In the genomic region with DNA sequence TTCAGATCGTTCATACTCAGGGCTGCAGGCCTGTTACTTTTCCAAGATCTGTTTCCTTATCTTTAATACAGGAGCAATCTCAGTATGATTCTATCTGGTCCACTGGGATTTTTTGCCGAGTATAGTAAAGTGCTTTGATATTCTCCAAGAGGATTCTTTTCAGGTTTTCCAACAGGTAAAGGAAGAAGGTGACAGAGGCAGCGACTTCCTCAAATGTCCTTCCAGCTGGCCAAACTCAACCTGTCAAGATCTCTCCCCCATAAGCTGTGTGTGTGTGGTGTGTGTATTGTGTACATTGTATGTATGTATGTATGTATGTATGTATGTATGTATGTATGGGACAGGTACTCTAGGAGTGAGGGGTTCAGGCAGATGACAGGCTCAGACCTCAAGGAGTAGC, we compare ENCODE assay signal across 8 cellular contexts. TPM values are rescaled to one million over a fixed set of nuclear protein-coding genes. Genes with fewer than 3 reads are reported as not detected.
DNase-seq lines count a peak whose midpoint lies in the region; ATAC-seq and TF ChIP-seq lines count a peak whose summit lies in the region.

No MANE protein-coding gene starts in this region.

- H3K4me2 ChIP-seq in HCT116 (ENCODE audit: low read length): peak overlapping the region; percentile 93
- peak overlapping the region; percentile 88 for H3K4me2 ChIP-seq in hepatocyte

- H3K4me1 Mint-ChIP-seq in activated B cell treated with CpG ODN at 0.5 μM for 24 hours: peaks cover 26% of the 10 kb centered on the region

- peak overlapping the region; percentile 99 for H3K4me3 Mint-ChIP-seq in activated B cell treated with CpG ODN at 0.5 μM for 24 hours

- no TSS peak for BruUV-seq in HCT116 (replicated peaks; lab: Mats Ljungman, UMichigan)

- DNase-seq in HCT116 (ENCODE audit: low read depth, low spot score) (no peak), activated B cell treated with CpG ODN at 0.5 μM for 24 hours (no peak), hepatocyte (ENCODE audit: low spot score) (no peak), erythroblast (lab: John Stamatoyannopoulos, UW) (no peak), kidney tubule cell (ENCODE audit: low spot score) (no peak), ecto neural progenitor cell (ENCODE audit: low spot score) (no peak), DMS79 treated with DMSO at 0.1 percent for 48 hours (lab: John Stamatoyannopoulos, UW) (no peak)

- CTCF ChIA-PET in HCT116 (lab: Charles Lee) (interaction anchor here (1.2 kb wide), 1 partner anchor 30 kb away, joined by 3 read pairs; a partner anchor contains a TSS), activated B cell treated with CpG ODN at 0.5 μM for 24 hours (lab: Charles Lee) (interaction anchor here (0.5 to 2.2 kb wide), 8 partner anchors 17 to 191 kb away, joined by 3 to 10 read pairs (median 6); a partner anchor contains a TSS)

- H3K27me3 ChIP-seq in HCT116 (ENCODE audit: insufficient read depth, low read length): no peaks in the 10 kb centered on the region
- H3K27me3 ChIP-seq in hepatocyte: no peaks in the 10 kb centered on the region

- intact Hi-C loops in HCT116 (cut with micrococcal nuclease): loop anchor here (2.0 kb wide), 2 partner anchors 29 to 39 kb away; no protein-coding TSS in a partner anchor
- intact Hi-C loops in activated B cell treated with CpG ODN at 0.5 μM for 24 hours (cut with micrococcal nuclease): loop anchor here (1.0 to 2.0 kb wide), 4 partner anchors 19 to 695 kb away; a partner anchor contains a TSS

- POLR2A ChIA-PET in HCT116 (lab: Charles Lee): interaction anchor here (0.9 to 1.8 kb wide), 5 partner anchors 10 to 32 kb away, joined by 4 to 20 read pairs (median 6); a partner anchor contains a TSS
- POLR2A ChIA-PET in activated B cell treated with CpG ODN at 0.5 μM for 24 hours (lab: Charles Lee): interaction anchor here (0.5 to 13.9 kb wide), 15 partner anchors 8 to 830 kb away, joined by 3 to 457 read pairs (median 6); a partner anchor contains a TSS

- H3K9me3 ChIP-seq in HCT116 (ENCODE audit: control insufficient read depth in 1 of 2, insufficient read depth in 1 of 2, low read depth in 1 of 2, low read length in 2 of 2) (no peaks in the 10 kb centered on the region), hepatocyte (ENCODE audit: low read depth) (no peaks in the 10 kb centered on the region)

- RAD21 ChIA-PET in HCT116 (lab: Charles Lee; ENCODE audit: low non-redundant PET in 1 of 2, low total read pairs in 2 of 2, uncharacterized antibody in 2 of 2, unreplicated experiment in 2 of 2): interaction anchor here in 1 of 2 experiments (1.0 kb wide), 1 partner anchor 30 kb away, joined by 4 read pairs; a partner anchor contains a TSS

- peak overlapping the region; percentile 95 for H3K27ac Mint-ChIP-seq in activated B cell treated with CpG ODN at 0.5 μM for 24 hours

- TF ChIP-seq POLR2A in HCT116 (IDR thresholded peaks at IDR 0.05; ENCODE audit: borderline replicate concordance, extremely low read depth, insufficient read depth, insufficient read length): no peak
- no peak for TF ChIP-seq POLR2A in erythroblast (IDR thresholded peaks at IDR 0.05; ENCODE audit: low read length)

- no peaks in the 10 kb centered on the region for H4K20me1 ChIP-seq in HCT116 (ENCODE audit: insufficient read depth)
- no peaks in the 10 kb centered on the region for H4K20me1 ChIP-seq in hepatocyte (ENCODE audit: insufficient read depth, poor library complexity, severe bottlenecking)

- WGBS in hepatocyte (ENCODE audit: low lambda C conversion rate, missing lambda C conversion rate): 19% methylated on average over 3 of the region's 3 CpGs

- H3K4me1 ChIP-seq in HCT116 (ENCODE audit: control insufficient read depth in 1 of 2, insufficient read depth in 2 of 2, low read length in 2 of 2) (peaks cover 15 to 35% of the 10 kb centered on the region in 2 experiments; a peak in 3 of 4 replicates), hepatocyte (ENCODE audit: insufficient read depth) (peaks cover 5% of the 10 kb centered on the region)

- no peaks in the 10 kb centered on the region for H3K9me3 Mint-ChIP-seq in activated B cell treated with CpG ODN at 0.5 μM for 24 hours

- peaks cover 2% of the 10 kb centered on the region; the same call in 1 of the 2 replicates for H3K9me2 ChIP-seq in HCT116 (ENCODE audit: insufficient read depth)
- no peaks in the 10 kb centered on the region for H3K9me2 ChIP-seq in hepatocyte (replicated peaks; ENCODE audit: insufficient read depth)

- H3K27ac ChIP-seq in HCT116 (ENCODE audit: low read depth, low read length) (peak overlapping the region; percentile 87; the same call in 1 of the 2 replicates), hepatocyte (peak overlapping the region; percentile 96), skin epidermis (peak overlapping the region in 15 of 21 experiments; percentile 68 to 93 (median 80))

- H2AFZ ChIP-seq in HCT116 (ENCODE audit: low read depth, low read length, poor library complexity, severe bottlenecking): no peak overlapping the region
- peak overlapping the region; percentile 90 for H2AFZ ChIP-seq in hepatocyte

- no peak for TF ChIP-seq RAD21 in HCT116 (IDR thresholded peaks at IDR 0.05; ENCODE audit: low read depth)

- H3K36me3 ChIP-seq in HCT116 (ENCODE audit: control insufficient read depth in 1 of 2, insufficient read depth in 2 of 2, low read length in 2 of 2): peaks cover 6 to 15% of the 10 kb centered on the region in 2 experiments; a peak in 2 of 4 replicates
- no peaks in the 10 kb centered on the region for H3K36me3 ChIP-seq in hepatocyte (replicated peaks; ENCODE audit: insufficient read depth, low read depth)

- H3K27me3 Mint-ChIP-seq in activated B cell treated with CpG ODN at 0.5 μM for 24 hours: no peaks in the 10 kb centered on the region

- H3K9ac ChIP-seq in HCT116 (ENCODE audit: low read length): peak overlapping the region; percentile 87

- peaks cover 32% of the 10 kb centered on the region for H3K36me3 Mint-ChIP-seq in activated B cell treated with CpG ODN at 0.5 μM for 24 hours (ENCODE audit: low read depth)

- TF ChIP-seq CTCF in HCT116 (IDR thresholded peaks at IDR 0.05 in 2 of 3, conservative IDR thresholded peaks at IDR 0.05 in 1 of 3; ENCODE audit: borderline replicate concordance in 1 of 3, insufficient read depth in 1 of 3, low read depth in 2 of 3, low read length in 2 of 3) (no peak), activated B cell treated with CpG ODN at 0.5 μM for 24 hours (IDR thresholded peaks at IDR 0.05) (no peak), hepatocyte (IDR thresholded peaks at IDR 0.05; ENCODE audit: poor library complexity) (no peak)

- H3K4me3 ChIP-seq in HCT116 (replicated peaks in 1 of 2; ENCODE audit: low read depth in 1 of 2, low read length in 2 of 2) (peak overlapping the region; percentile 89 to 96), hepatocyte (peak overlapping the region; percentile 76), skin epidermis (peak overlapping the region; percentile 42 to 80 (median 57))

- ATAC-seq in HCT116 (no peak), activated B cell treated with CpG ODN at 0.5 μM for 24 hours (ENCODE audit: low read depth) (no peak)

- H3K79me2 ChIP-seq in HCT116 (ENCODE audit: insufficient read depth, low read length): peaks cover 31% of the 10 kb centered on the region
- H3K79me2 ChIP-seq in hepatocyte: peaks cover 53% of the 10 kb centered on the region

TF ChIP-seq in HCT116, 20 proteins besides CTCF, POLR2A, EP300 and RAD21 (continues in another document):
- no peak for TF ChIP-seq SP1 (IDR thresholded peaks at IDR 0.05; ENCODE audit: low read depth)
- no peak for TF ChIP-seq YY1 (IDR thresholded peaks at IDR 0.05; ENCODE audit: extremely low read depth, insufficient replicate concordance, low read depth, low read length)
- TF ChIP-seq, protein P1, sequence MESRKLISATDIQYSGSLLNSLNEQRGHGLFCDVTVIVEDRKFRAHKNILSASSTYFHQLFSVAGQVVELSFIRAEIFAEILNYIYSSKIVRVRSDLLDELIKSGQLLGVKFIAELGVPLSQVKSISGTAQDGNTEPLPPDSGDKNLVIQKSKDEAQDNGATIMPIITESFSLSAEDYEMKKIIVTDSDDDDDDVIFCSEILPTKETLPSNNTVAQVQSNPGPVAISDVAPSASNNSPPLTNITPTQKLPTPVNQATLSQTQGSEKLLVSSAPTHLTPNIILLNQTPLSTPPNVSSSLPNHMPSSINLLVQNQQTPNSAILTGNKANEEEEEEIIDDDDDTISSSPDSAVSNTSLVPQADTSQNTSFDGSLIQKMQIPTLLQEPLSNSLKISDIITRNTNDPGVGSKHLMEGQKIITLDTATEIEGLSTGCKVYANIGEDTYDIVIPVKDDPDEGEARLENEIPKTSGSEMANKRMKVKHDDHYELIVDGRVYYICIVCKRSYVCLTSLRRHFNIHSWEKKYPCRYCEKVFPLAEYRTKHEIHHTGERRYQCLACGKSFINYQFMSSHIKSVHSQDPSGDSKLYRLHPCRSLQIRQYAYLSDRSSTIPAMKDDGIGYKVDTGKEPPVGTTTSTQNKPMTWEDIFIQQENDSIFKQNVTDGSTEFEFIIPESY (IDR thresholded peaks at IDR 0.05; ENCODE audit: extremely low read depth, insufficient replicate concordance, low read length): no peak
- TF ChIP-seq CBX3 (IDR thresholded peaks at IDR 0.05; ENCODE audit: low read depth): no peak
- TF ChIP-seq POLR2AphosphoS5 (IDR thresholded peaks at IDR 0.05; ENCODE audit: low read depth, low read length): no peak

RNA-seq across cellular contexts. Expression of a gene that starts 1.1 kb away (rescaled TPM):
- 199 TPM for total RNA-seq in HCT116 (2021; ENCODE audit: unreplicated experiment)
- polyA plus RNA-seq in HCT116 (2012): 261 and 297 TPM in 2 replicates
- total RNA-seq in activated B cell treated with CpG ODN at 0.5 μM for 24 hours: 215 and 218 TPM in 2 replicates
- total RNA-seq in hepatocyte: 174 and 186 TPM in 2 replicates
- polyA plus RNA-seq in hepatocyte: 235 and 271 TPM in 2 replicates

RNA-seq across cellular contexts. Expression of a gene that starts 30.0 kb away (rescaled TPM):
- 1,171 TPM for total RNA-seq in HCT116 (2021; ENCODE audit: unreplicated experiment)
- polyA plus RNA-seq in HCT116 (2012): 682 and 765 TPM in 2 replicates
- total RNA-seq in activated B cell treated with CpG ODN at 0.5 μM for 24 hours: 351 and 413 TPM in 2 replicates
- total RNA-seq in hepatocyte: 523 and 532 TPM in 2 replicates
- 660 and 666 TPM in 2 replicates for polyA plus RNA-seq in hepatocyte

RNA-seq across cellular contexts. Expression of a gene that starts 32.2 kb away (rescaled TPM):
- total RNA-seq in HCT116 (2021; ENCODE audit: unreplicated experiment): 185 TPM
- polyA plus RNA-seq in HCT116 (2012): 133 and 138 TPM in 2 replicates
- total RNA-seq in activated B cell treated with CpG ODN at 0.5 μM for 24 hours: 197 and 204 TPM in 2 replicates
- total RNA-seq in hepatocyte: 64.3 and 82.6 TPM in 2 replicates
- polyA plus RNA-seq in hepatocyte: 68.6 and 83.0 TPM in 2 replicates

RNA-seq across cellular contexts. Expression of a gene that starts 51.6 kb away (rescaled TPM):
- total RNA-seq in HCT116 (2021; ENCODE audit: unreplicated experiment) (16.2 TPM), activated B cell treated with CpG ODN at 0.5 μM for 24 hours (3.6 and 5.1 TPM in 2 replicates), hepatocyte (5.7 and 11.5 TPM in 2 replicates)
- 6.4 and 8.8 TPM in 2 replicates for polyA plus RNA-seq in HCT116 (2012)
- 0.86 and 2.2 TPM in 2 replicates for polyA plus RNA-seq in hepatocyte

RNA-seq across cellular contexts. Expression of a gene that starts 51.8 kb away (rescaled TPM):
- total RNA-seq in HCT116 (2021; ENCODE audit: unreplicated experiment) (3.1 TPM), activated B cell treated with CpG ODN at 0.5 μM for 24 hours (1.1 TPM in 2 replicates), hepatocyte (0.60 and 1.2 TPM in 2 replicates)
- polyA plus RNA-seq in HCT116 (2012): 4.8 and 5.3 TPM in 2 replicates
- 0.62 and 3.3 TPM in 2 replicates for polyA plus RNA-seq in hepatocyte
